9 cellular contexts compared by ENCODE assay signal in the genomic region with DNA sequence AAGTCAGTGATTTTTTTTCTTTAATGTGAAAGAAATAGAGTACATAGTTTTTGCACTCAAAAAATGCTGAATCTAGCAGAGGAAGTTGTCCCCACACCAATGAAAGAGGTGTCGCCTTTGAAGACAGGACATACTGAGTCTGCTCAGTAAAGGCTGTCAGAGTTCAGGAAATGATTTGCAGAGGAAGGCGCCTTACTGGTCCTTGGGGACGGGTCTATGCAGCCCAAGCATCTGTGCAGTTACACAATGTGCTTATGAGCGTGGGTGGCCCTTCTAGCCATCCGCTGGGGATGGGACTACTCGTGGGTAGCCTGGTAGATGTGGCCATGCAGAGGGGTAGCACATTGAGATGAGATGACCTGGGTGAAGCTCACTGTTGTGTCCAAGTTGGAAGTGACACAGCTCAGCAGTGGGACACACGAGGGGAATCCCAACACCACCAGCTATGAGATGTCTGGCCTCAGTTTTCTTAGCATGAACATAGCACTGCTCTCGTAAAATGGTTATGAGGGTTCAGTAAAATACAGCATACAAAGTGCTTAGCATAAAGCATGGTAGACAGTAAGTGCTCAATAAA.
DNase-seq lines count a peak whose midpoint lies in the region; ATAC-seq and TF ChIP-seq lines count a peak whose summit lies in the region.
"Had no signal": no experiment of that assay in that cellular context is flagged by ENCODE, and none has a peak within 500 bp of the region (broad histone marks: within the 10 kb centered on the region; RNA-seq: fewer than 3 reads in every experiment).

No MANE protein-coding gene starts in this region.

- peak overlapping the region in 2 of 3 donors; percentile 41 to 47 for H3K4me3 Mint-ChIP-seq in T-cell
- no peak overlapping the region for H3K4me3 Mint-ChIP-seq in nephron progenitor cell
- H3K4me3 Mint-ChIP-seq: B cell had no signal

- no peak for TF ChIP-seq EP300 in gastroesophageal sphincter (IDR thresholded peaks at IDR 0.05)

- DNase-seq in GM12865 (ENCODE audit: low read depth) (peak; percentile 30), T-cell (peak in 23 of 34 experiments; percentile 2 to 38 (median 10)), nephron progenitor cell (no peak), DMS 273 treated with DMSO at 0.1 percent for 48 hours (lab: John Stamatoyannopoulos, UW) (no peak)
- peak; percentile 38 for DNase-seq in central memory CD4-positive, alpha-beta T cell

- H3K36me3 Mint-ChIP-seq in T-cell (no peaks in the 10 kb centered on the region), nephron progenitor cell (ENCODE audit: low read depth) (no peaks in the 10 kb centered on the region)

- peaks cover 0 to 5% of the 10 kb centered on the region in 2 donors for H3K27me3 Mint-ChIP-seq in T-cell
- peaks cover 30% of the 10 kb centered on the region for H3K27me3 Mint-ChIP-seq in nephron progenitor cell (ENCODE audit: low read depth, poor library complexity)

- WGBS in gastroesophageal sphincter (ENCODE audit: low coverage in 1 of 2), 2 donors = 78 to 85% methylated on average over 3 of the region's 8 CpGs

- no peaks in the 10 kb centered on the region for H3K9me3 Mint-ChIP-seq in T-cell
- H3K9me3 Mint-ChIP-seq in nephron progenitor cell = no peaks in the 10 kb centered on the region

- H3K27ac Mint-ChIP-seq in T-cell (peak overlapping the region; percentile 90 to 94), nephron progenitor cell (no peak overlapping the region)
- H3K27ac Mint-ChIP-seq: B cell had no signal

- H3K4me2 ChIP-seq in BLaER1 treated with 17β-estradiol and CSF1 and Interleukin-3, amounts not matched to agents 10 nM and 100 nM = peak overlapping the region; percentile 39 to 80 (median 63)

- TF ChIP-seq POLR2A in gastroesophageal sphincter (IDR thresholded peaks at IDR 0.05) = no peak

- peak overlapping the region in 9 of 11 experiments; percentile 19 to 86 (median 66); a peak in 15 of 22 replicates for H3K27ac ChIP-seq in BLaER1 treated with 17β-estradiol and CSF1 and Interleukin-3, amounts not matched to agents 10 nM and 100 nM
- H3K27ac ChIP-seq in gastroesophageal sphincter = no peak overlapping the region

- H3K36me3 ChIP-seq in BLaER1 treated with 17β-estradiol and CSF1 and Interleukin-3, amounts not matched to agents 10 nM and 100 nM = peaks cover 0 to 85% (median 0%) of the 10 kb centered on the region in 11 experiments; a peak in 4 of 22 replicates
- no peaks in the 10 kb centered on the region for H3K36me3 ChIP-seq in gastroesophageal sphincter

- ATAC-seq in T-cell (replicated peaks in 1 of 4) (peak; percentile 80 to 98 (median 92)), GM18909 (IDR thresholded peaks at IDR 0.05; ENCODE audit: poor library complexity, unreplicated experiment) (no peak), gastroesophageal sphincter (no peak)

- TF ChIP-seq CTCF in GM12865 (IDR thresholded peaks at IDR 0.05; ENCODE audit: insufficient read depth, low read depth, low read length, missing control alignments) = no peak
- TF ChIP-seq CTCF in nephron progenitor cell (IDR thresholded peaks at IDR 0.05) = no peak
- no peak for TF ChIP-seq CTCF in gastroesophageal sphincter (IDR thresholded peaks at IDR 0.05)

- peaks cover 0 to 16% (median 0%) of the 10 kb centered on the region in 11 experiments; a peak in 7 of 22 replicates for H3K9me3 ChIP-seq in BLaER1 treated with 17β-estradiol and CSF1 and Interleukin-3, amounts not matched to agents 10 nM and 100 nM (replicated peaks in 1 of 11)
- H3K9me3 ChIP-seq in gastroesophageal sphincter = no peaks in the 10 kb centered on the region

- peaks cover 22 to 46% (median 33%) of the 10 kb centered on the region in 3 donors for H3K4me1 Mint-ChIP-seq in T-cell
- peaks cover 13% of the 10 kb centered on the region for H3K4me1 Mint-ChIP-seq in nephron progenitor cell

- POLR2A ChIA-PET in T-cell (lab: Charles Lee) = no interaction called here

- H4K20me1 ChIP-seq in BLaER1 treated with 17β-estradiol and CSF1 and Interleukin-3, amounts not matched to agents 10 nM and 100 nM = peaks cover 0 to 100% (median 0%) of the 10 kb centered on the region in 11 experiments; a peak in 4 of 22 replicates

- H3K4me1 ChIP-seq in BLaER1 treated with 17β-estradiol and CSF1 and Interleukin-3, amounts not matched to agents 10 nM and 100 nM = peaks cover 17 to 84% (median 31%) of the 10 kb centered on the region in 10 experiments
- H3K4me1 ChIP-seq in gastroesophageal sphincter = peaks cover 6 to 39% (median 12%) of the 10 kb centered on the region in 3 donors

- CTCF ChIA-PET in T-cell (lab: Charles Lee) = no interaction called here

- peak overlapping the region in 5 of 11 experiments; percentile 15 to 62 (median 58); a peak in 6 of 22 replicates for H3K9ac ChIP-seq in BLaER1 treated with 17β-estradiol and CSF1 and Interleukin-3, amounts not matched to agents 10 nM and 100 nM

- no peaks in the 10 kb centered on the region for H3K27me3 ChIP-seq in BLaER1 treated with 17β-estradiol and CSF1 and Interleukin-3, amounts not matched to agents 10 nM and 100 nM
- H3K27me3 ChIP-seq in gastroesophageal sphincter = no peaks in the 10 kb centered on the region

- no peak overlapping the region for H3K4me3 ChIP-seq in BLaER1 treated with 17β-estradiol and CSF1 and Interleukin-3, amounts not matched to agents 10 nM and 100 nM
- H3K4me3 ChIP-seq in GM12865 (ENCODE audit: low read depth, low read length) = no peak overlapping the region
- H3K4me3 ChIP-seq in gastroesophageal sphincter = no peak overlapping the region

Comparison
In these comparisons a context has a peak if more than half of its experiments do, and no peak if none do; other contexts are left out.
1. H3K27ac ChIP-seq: peak in BLaER1 treated with 17β-estradiol and CSF1 and Interleukin-3, amounts not matched to agents 10 nM and 100 nM (9 of 11); none in gastroesophageal sphincter (0 of 4).
2. DNase-seq: peak in GM12865 (single experiment), T-cell (23 of 34) and central memory CD4-positive, alpha-beta T cell (single experiment); none in nephron progenitor cell (single experiment) and DMS 273 treated with DMSO at 0.1 percent for 48 hours (single experiment).
3. ATAC-seq: peak in T-cell (4 of 4); none in GM18909 (single experiment) and gastroesophageal sphincter (single experiment).